15 cellular contexts compared by ENCODE assay signal in the genomic region with DNA sequence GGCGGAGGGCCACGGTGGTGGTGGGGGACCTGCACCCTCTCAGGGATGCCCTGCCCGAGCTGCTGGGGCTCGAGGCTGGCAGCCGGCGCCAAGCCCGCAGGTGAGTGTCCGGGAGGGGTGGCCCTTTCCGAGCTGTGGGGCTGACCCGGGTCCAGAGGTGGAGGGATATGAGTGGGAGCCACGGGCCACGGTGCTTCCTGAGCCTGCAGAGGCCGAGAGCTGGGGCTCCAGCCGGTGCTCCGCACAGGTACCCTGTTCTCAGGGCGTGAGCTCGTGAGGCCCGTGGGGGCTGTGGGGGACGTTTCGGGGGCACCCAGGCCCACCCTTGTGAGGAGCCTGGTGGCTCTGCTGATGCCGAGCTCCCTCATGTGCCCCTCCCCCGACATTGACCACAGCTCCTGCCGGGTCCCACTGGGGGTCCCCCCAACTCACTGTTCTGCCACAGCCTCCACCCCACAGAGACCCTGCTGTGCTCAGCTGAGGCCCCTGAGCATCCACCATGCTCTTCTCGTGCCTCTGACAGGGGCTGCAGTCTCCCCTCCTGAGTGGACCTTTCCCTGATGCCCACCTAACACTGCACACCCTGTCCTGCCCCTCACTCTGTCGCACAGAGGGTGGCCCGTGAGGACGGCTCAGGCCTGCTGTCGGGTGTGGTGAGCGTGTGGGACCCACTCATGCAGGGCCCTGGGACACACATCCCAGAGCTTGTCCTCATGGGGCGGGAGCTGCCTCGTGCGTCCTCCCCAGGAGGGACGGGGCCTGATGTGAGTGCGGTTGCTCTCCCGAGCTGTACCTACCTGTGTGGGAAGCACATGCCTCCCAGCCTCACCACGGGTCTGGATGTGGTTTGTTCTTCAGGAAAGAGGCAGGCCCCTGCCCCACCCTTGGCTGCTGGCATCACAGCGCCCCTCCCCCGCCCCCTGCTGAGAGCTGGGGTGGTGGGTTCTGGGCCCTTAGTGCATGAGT. TPM values are rescaled to one million over a fixed set of nuclear protein-coding genes. Genes with fewer than 3 reads are reported as not detected.
DNase-seq lines count a peak whose midpoint lies in the region; ATAC-seq and TF ChIP-seq lines count a peak whose summit lies in the region.
"Had no signal": no experiment of that assay in that cellular context is flagged by ENCODE, and none has a peak within 500 bp of the region (broad histone marks: within the 10 kb centered on the region; RNA-seq: fewer than 3 reads in every experiment).

No MANE protein-coding gene starts in this region.

- H3K36me3 ChIP-seq in KOPT-K1 (ENCODE audit: insufficient read depth, low read length): peaks cover 39% of the 10 kb centered on the region
- no peaks in the 10 kb centered on the region for H3K36me3 ChIP-seq in breast epithelium
- H3K36me3 ChIP-seq in right lobe of liver: no peaks in the 10 kb centered on the region

- TF ChIP-seq CTCF in breast epithelium (IDR thresholded peaks at IDR 0.05): no peak
- TF ChIP-seq CTCF in right lobe of liver (IDR thresholded peaks at IDR 0.05): no peak

- H3K4me1 ChIP-seq in breast epithelium: peaks cover 19 to 21% of the 10 kb centered on the region in 2 donors
- H3K4me1 ChIP-seq in right lobe of liver: peaks cover 0 to 14% (median 0%) of the 10 kb centered on the region in 4 donors

- no peaks in the 10 kb centered on the region for H3K27me3 ChIP-seq in breast epithelium
- no peaks in the 10 kb centered on the region for H3K27me3 ChIP-seq in right lobe of liver

- H3K9me3 ChIP-seq in KOPT-K1 (ENCODE audit: insufficient read depth, low read length, poor library complexity, severe bottlenecking): no peaks in the 10 kb centered on the region
- no peaks in the 10 kb centered on the region for H3K9me3 ChIP-seq in breast epithelium
- no peaks in the 10 kb centered on the region for H3K9me3 ChIP-seq in right lobe of liver

- DNase-seq in breast epithelium (ENCODE audit: low spot score in 2 of 2) (no peak), right lobe of liver (no peak), NOMO-1 (lab: John Stamatoyannopoulos, UW; ENCODE audit: unreplicated experiment in 2 of 2) (no peak), hypothalamus (lab: John Stamatoyannopoulos, UW) (no peak)
- no peak for DNase-seq in stimulated activated CD4-positive, alpha-beta T cell treated with anti-CD3 and anti-CD28 coated beads, Interleukin-15, amount 100 ng/mL, for 24 hours
- DNase-seq: activated naive CD4-positive, alpha-beta T cell treated with anti-CD3 and anti-CD28 coated beads, Interleukin-2, amount 10 ng/mL, durations not matched to agents 7 days and 5 days; DMS153; effector memory CD8-positive, alpha-beta T cell; NCI-H1048; NCI-H774; stimulated activated naive CD4-positive, alpha-beta T cell treated with Interleukin-2 at 50 U/mL for 16 hours; T-helper 1 cell had no signal

- 80% methylated on average over 2 of the region's 38 CpGs for WGBS in right lobe of liver (ENCODE audit: insufficient coverage, low coverage, low lambda C conversion rate, missing lambda C conversion rate)

- H3K4me3 ChIP-seq in breast epithelium (peak overlapping the region in 2 of 3 donors; percentile 15 to 51), right lobe of liver (no peak overlapping the region)

- TF ChIP-seq POLR2A in breast epithelium (IDR thresholded peaks at IDR 0.05): no peak
- TF ChIP-seq POLR2A in right lobe of liver (IDR thresholded peaks at IDR 0.05): no peak

- peak overlapping the region; percentile 58 for H3K27ac ChIP-seq in KOPT-K1 (ENCODE audit: low read depth, low read length, poor library complexity, severe bottlenecking)
- peak overlapping the region; percentile 66 to 87 for H3K27ac ChIP-seq in breast epithelium
- peak overlapping the region; percentile 51 to 86 (median 82) for H3K27ac ChIP-seq in right lobe of liver
- peak overlapping the region; percentile 5 for H3K27ac ChIP-seq in temporal lobe (ENCODE audit: low read depth, low read length)

- ATAC-seq in right lobe of liver (peak in 2 of 4 donors; percentile 6 to 18), GM21619 (IDR thresholded peaks at IDR 0.05; ENCODE audit: unreplicated experiment) (no peak)
- ATAC-seq: effector memory CD8-positive, alpha-beta T cell had no signal

- intact Hi-C loops in breast epithelium (cut with DNase I; ENCODE audit: low total_unique reads) (no loop called here), right lobe of liver (cut with DNase I) (no loop called here)

RNA-seq across cellular contexts. Expression of a gene that starts 27.5 kb away (rescaled TPM):
- total RNA-seq in breast epithelium: 10 to 100 TPM; 15.8 to 17.7 (median 17.0) TPM
- 10 to 100 TPM; 15.0 to 27.9 (median 17.1) TPM for total RNA-seq in right lobe of liver
- total RNA-seq in temporal lobe: 8.4 TPM

RNA-seq across cellular contexts. Expression of a gene that starts 46.7 kb away (rescaled TPM):
- total RNA-seq in breast epithelium (100 to 1,000 TPM in 1 of 3 donors, 10 to 100 TPM in 2; 19.7 to 242 (median 92.8) TPM), right lobe of liver (10 to 100 TPM; 12.9 to 61.8 (median 36.6) TPM), temporal lobe (3.4 TPM)

Comparison
In these comparisons a context has a peak if more than half of its experiments do, and no peak if none do; other contexts are left out.
1. H3K27ac ChIP-seq: peak in every context shown above with its lines; median percentile 82 in right lobe of liver; 76 in breast epithelium; 58 in KOPT-K1; 5 in temporal lobe.
2. H3K4me3 ChIP-seq: peak in breast epithelium (2 of 3); none in right lobe of liver (0 of 3).